21 cellular contexts compared by ENCODE assay signal in genomic region chr2:108106746-108107145, GRCh38.
"Had no signal": no experiment of that assay in that cellular context is flagged by ENCODE, and none has a peak within 500 bp of the region (broad histone marks: within the 10 kb centered on the region; RNA-seq: fewer than 3 reads in every experiment).

No MANE protein-coding gene starts in this region.

- H3K4me1 ChIP-seq: body of pancreas, colonic mucosa, esophagus squamous epithelium, left ventricle myocardium inferior, parathyroid adenoma had no signal

- DNase-seq: activated CD4-positive, alpha-beta memory T cell treated with anti-CD3 and anti-CD28 coated beads, Interleukin-2, amount 10 ng/mL, durations not matched to agents 7 days and 5 days; activated CD4-positive, alpha-beta T cell treated with anti-CD3 and anti-CD28 coated beads for 4 hours; activated effector memory CD4-positive, alpha-beta T cell treated with anti-CD3 and anti-CD28 coated beads, Interleukin-2, amount 50 U/mL, for 16 hours; activated naive CD8-positive, alpha-beta T cell treated with anti-CD3 and anti-CD28 coated beads for 36 hours; activated T-cell treated with anti-CD3 and anti-CD28 coated beads, Interleukin-2, amount 50 U/mL, for 4 hours; amygdala; body of pancreas; caudate nucleus; colonic mucosa; effector CD4-positive, alpha-beta T cell; esophagus squamous epithelium; hippocampal formation; islet precursor cell; left ventricle myocardium inferior; mucosa of descending colon; naive thymus-derived CD4-positive, alpha-beta T cell; stimulated activated CD4-positive, alpha-beta T cell treated with anti-CD3 and anti-CD28 coated beads, Interleukin-1b, Interleukin-23, amount 100 ng/mL, for 48 hours; stimulated activated naive CD8-positive, alpha-beta T cell treated with anti-CD3 and anti-CD28 coated beads, Interleukin-15, amount 100 ng/mL, for 72 hours; T-helper 2 cell had no signal

- ATAC-seq: activated T-cell treated with anti-CD3 and anti-CD28 coated beads, Interleukin-2, amount 50 U/mL, for 4 hours; body of pancreas; mucosa of descending colon; naive thymus-derived CD4-positive, alpha-beta T cell; stimulated activated naive CD8-positive, alpha-beta T cell treated with anti-CD3 and anti-CD28 coated beads, Interleukin-15, amount 100 ng/mL, for 72 hours had no signal

- H3K36me3 ChIP-seq: colonic mucosa, esophagus squamous epithelium, left ventricle myocardium inferior, neutrophil had no signal

- H3K27me3 ChIP-seq: body of pancreas, colonic mucosa, neutrophil had no signal

- H3K9me3 ChIP-seq: body of pancreas, colonic mucosa, mucosa of descending colon, neutrophil had no signal

- H3K4me3 ChIP-seq: body of pancreas, colonic mucosa, esophagus squamous epithelium, left ventricle myocardium inferior, mucosa of descending colon had no signal

- H3K27ac ChIP-seq: body of pancreas, colonic mucosa, esophagus squamous epithelium, left ventricle myocardium inferior, neutrophil, parathyroid adenoma had no signal
